Comparison of ENCODE assay signal across 8 cellular contexts in the genomic region with DNA sequence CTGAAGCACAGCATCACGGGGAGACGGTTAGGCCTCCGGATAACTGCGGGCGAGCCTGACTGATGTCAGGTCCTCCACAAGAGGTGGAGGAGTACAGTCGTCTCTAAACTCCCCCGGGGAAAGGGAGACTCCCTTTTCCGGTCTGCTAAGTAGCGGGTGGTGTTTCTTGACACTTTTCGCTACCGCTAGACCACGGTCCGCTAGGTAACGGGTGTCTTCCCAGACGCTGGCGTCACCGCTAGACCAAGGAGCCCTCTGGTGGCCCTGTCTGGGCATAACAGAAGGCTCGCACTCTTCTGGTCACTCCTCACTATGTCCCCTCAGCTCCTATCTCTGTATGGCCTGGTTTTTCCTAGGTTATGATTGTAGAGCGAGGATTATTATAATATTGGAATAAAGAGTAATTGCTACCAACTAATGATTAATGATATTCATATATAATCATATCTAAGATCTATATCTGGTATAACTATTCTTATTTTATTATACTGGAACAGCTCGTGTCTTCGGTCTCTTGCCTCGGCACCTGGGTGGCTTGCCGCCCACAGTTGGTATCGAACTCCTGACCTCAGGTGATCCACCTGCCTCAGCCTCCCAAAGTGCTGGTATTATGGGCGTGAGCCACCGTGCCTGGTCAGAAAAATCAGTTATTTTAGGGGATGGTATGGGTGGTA. TPM values are rescaled to one million over a fixed set of nuclear protein-coding genes. Genes with fewer than 3 reads are reported as not detected.
DNase-seq lines count a peak whose midpoint lies in the region; ATAC-seq and TF ChIP-seq lines count a peak whose summit lies in the region.
"Not testable (repeated sequence)": the region's sequence is repeated elsewhere in the genome, so short reads cannot be mapped to it uniquely, and the experiment has no call there.

No MANE protein-coding gene starts in this region.

- DNase-seq in EL, result peak; percentile 36
- DNase-seq in LHCN-M2 (ENCODE audit: low read depth), result peak; percentile 33
- DNase-seq in T-helper 2 cell, result peak in 3 of 5 experiments; percentile 33 to 59 (median 51)
- peak; percentile 31 to 38 for DNase-seq in activated T-helper 1 cell treated with anti-CD3 and anti-CD28 coated beads, Interleukin-2, amount 50 U/mL, for 16 hours (ENCODE audit: low read depth in 1 of 2, low spot score in 1 of 2)
- DNase-seq in effector CD8-positive, alpha-beta T cell (lab: John Stamatoyannopoulos, UW), result peak; percentile 35
- DNase-seq in kidney epithelial cell (ENCODE audit: low read depth), result peak; percentile 29
- DNase-seq in renal cortical epithelial cell (ENCODE audit: low read depth), result peak; percentile 54
- DNase-seq in thoracic aorta (ENCODE audit: low spot score), result not testable (repeated sequence)

- not testable (repeated sequence) for H3K27ac ChIP-seq in thoracic aorta

- ATAC-seq in thoracic aorta (ENCODE audit: insufficient number of reproducible peaks, low FRiP score, low read depth), result not testable (repeated sequence)

- peak; percentile 49 for TF ChIP-seq CTCF in kidney epithelial cell (IDR thresholded peaks at IDR 0.05; ENCODE audit: insufficient read depth, low read length, poor library complexity, severe bottlenecking)
- TF ChIP-seq CTCF in thoracic aorta (IDR thresholded peaks at IDR 0.05), result peak; percentile 69

- not testable (repeated sequence) for H3K4me3 ChIP-seq in kidney epithelial cell (ENCODE audit: low read depth, low read length); thoracic aorta

- peaks cover 4 to 19% of the 10 kb centered on the region in 2 donors for H3K4me1 ChIP-seq in thoracic aorta (ENCODE audit: control insufficient read depth in 1 of 2, low read depth in 2 of 2)

- not testable (repeated sequence) for H3K9me3 ChIP-seq in thoracic aorta

- H3K36me3 ChIP-seq in kidney epithelial cell (ENCODE audit: control insufficient read depth, insufficient read depth, low read length); thoracic aorta: not testable (repeated sequence)

- not testable (repeated sequence) for H3K27me3 ChIP-seq in kidney epithelial cell (ENCODE audit: control insufficient read depth, insufficient read depth, low read length); thoracic aorta (replicated peaks; ENCODE audit: insufficient read depth)

RNA-seq across cellular contexts. Expression of gene D2HGDH, which starts 1.8 kb away (rescaled TPM):
- total RNA-seq in LHCN-M2 (2014; rRNA removed) (12.7 and 13.5 TPM in 2 replicates), kidney epithelial cell (10.2 and 16.5 TPM in 2 replicates), renal cortical epithelial cell (12.5 and 22.4 TPM in 2 replicates), thoracic aorta (10 to 100 TPM; 11.1 to 38.0 TPM)
- polyA plus RNA-seq in LHCN-M2 (2012), result 8.6 TPM

RNA-seq across cellular contexts. Expression of gene ING5, which starts 30.8 kb away (rescaled TPM):
- total RNA-seq in LHCN-M2 (2014; rRNA removed) (22.2 and 24.7 TPM in 2 replicates), kidney epithelial cell (12.6 and 25.6 TPM in 2 replicates), renal cortical epithelial cell (15.1 and 22.7 TPM in 2 replicates), thoracic aorta (10 to 100 TPM; 27.3 to 64.8 TPM)
- polyA plus RNA-seq in LHCN-M2 (2012), result 16.3 TPM

RNA-seq across cellular contexts. Expression of gene GAL3ST2, which starts 44.0 kb away (rescaled TPM):
- total RNA-seq in LHCN-M2 (2014; rRNA removed) (not detected in 2 replicates), kidney epithelial cell (not detected in 2 replicates), renal cortical epithelial cell (0.17 and 0.70 TPM in 2 replicates), thoracic aorta (1 to 10 TPM in 1 of 2 donors, under 1 TPM in 1; 0.49 to 2.2 TPM)
- polyA plus RNA-seq in LHCN-M2 (2012), result not detected

RNA-seq across cellular contexts. Expression of gene DTYMK, which starts 46.0 kb away (rescaled TPM):
- total RNA-seq in LHCN-M2 (2014; rRNA removed) (108 and 132 TPM in 2 replicates), kidney epithelial cell (32.9 and 35.6 TPM in 2 replicates), renal cortical epithelial cell (12.2 and 47.4 TPM in 2 replicates), thoracic aorta (1 to 10 TPM; 6.2 to 6.4 TPM)
- 107 TPM for polyA plus RNA-seq in LHCN-M2 (2012)
